In genomic region chr12:72365151-72365550, GRCh38 we compare ENCODE assay signal across 29 cellular contexts.
DNase-seq lines count a peak whose midpoint lies in the region; ATAC-seq and TF ChIP-seq lines count a peak whose summit lies in the region.
"Had no signal": no experiment of that assay in that cellular context is flagged by ENCODE, and none has a peak within 500 bp of the region (broad histone marks: within the 10 kb centered on the region; RNA-seq: fewer than 3 reads in every experiment).

No MANE protein-coding gene starts in this region.

- H3K9ac ChIP-seq in PC-3 (ENCODE audit: low read length) (no peak overlapping the region), fibroblast of lung (ENCODE audit: insufficient read depth, low read length) (no peak overlapping the region)

- H2AFZ ChIP-seq in PC-3 (ENCODE audit: low read length) (no peak overlapping the region), fibroblast of lung (ENCODE audit: low read length) (no peak overlapping the region)
- H2AFZ ChIP-seq: PC-9 had no signal

- H4K20me1 ChIP-seq in PC-3 (ENCODE audit: low read length), result no peaks in the 10 kb centered on the region
- no peaks in the 10 kb centered on the region for H4K20me1 ChIP-seq in fibroblast of lung (ENCODE audit: control insufficient read depth, extremely low read depth, insufficient read depth, low read length)

- TF ChIP-seq CTCF in HFFc6 (IDR thresholded peaks at IDR 0.05) (no peak), PC-3 (conservative IDR thresholded peaks at IDR 0.05; ENCODE audit: low read depth, low read length) (no peak), fibroblast of lung (conservative IDR thresholded peaks at IDR 0.05 in 1 of 2, IDR thresholded peaks at IDR 0.05 in 1 of 2; ENCODE audit: low read depth in 1 of 2, low read length in 2 of 2) (no peak)

- H3K4me2 ChIP-seq in PC-3 (ENCODE audit: low read length) (no peak overlapping the region), fibroblast of lung (ENCODE audit: extremely low read depth, insufficient read depth, low read length) (no peak overlapping the region)
- H3K4me2 ChIP-seq: A549, PC-9 had no signal

- H3K9me3 ChIP-seq in PC-3 (ENCODE audit: low read length) (no peaks in the 10 kb centered on the region), fibroblast of lung (ENCODE audit: control insufficient read depth, insufficient read depth, low read depth, low read length) (no peaks in the 10 kb centered on the region)
- H3K9me3 ChIP-seq: A549, SJCRH30 had no signal

- BruUV-seq in PC-3 (replicated peaks; lab: Mats Ljungman, UMichigan), result no TSS peak

- no peak overlapping the region for H3K27ac ChIP-seq in PC-3 (ENCODE audit: low read length)
- no peak overlapping the region for H3K27ac ChIP-seq in fibroblast of lung (ENCODE audit: insufficient read depth, low read length)
- H3K27ac ChIP-seq: A549, PC-9, SJCRH30 had no signal

- H3K4me1 ChIP-seq in PC-3 (ENCODE audit: insufficient read depth, low read length) (no peaks in the 10 kb centered on the region), fibroblast of lung (ENCODE audit: control insufficient read depth, extremely low read depth, insufficient read depth, low read length) (no peaks in the 10 kb centered on the region)
- H3K4me1 ChIP-seq: A549 had no signal

- no peaks in the 10 kb centered on the region for H3K9me3 Mint-ChIP-seq in HFFc6

- CTCF ChIA-PET in PC-3 (lab: Charles Lee), result no interaction called here

- DNase-seq in HFFc6 (no peak), PC-3 (peak; percentile 50), fibroblast of lung (ENCODE audit: low read depth in 2 of 2) (peak; percentile 48 to 61), ureter (ENCODE audit: low spot score) (no peak), SK-N-DZ (ENCODE audit: low spot score) (no peak)
- no peak for DNase-seq in activated effector memory CD4-positive, alpha-beta T cell treated with anti-CD3 and anti-CD28 coated beads, Interleukin-2, amount 50 U/mL, for 16 hours
- DNase-seq: AML-193; C1 segment of cervical spinal cord; CD4-positive, alpha-beta memory T cell; COR-L47; GDM1; H7; Kasumi-1; MV-4-11; NCI-H1105; NCI-H1436 treated with DMSO at 0.1 percent for 48 hours; NCI-H1930; NCI-H2107; NCI-H446; NCI-H524 treated with DMSO at 0.1 percent for 48 hours; NCI-H774; PC-9; SJCRH30 had no signal

- H3K79me2 ChIP-seq in PC-3 (ENCODE audit: low read length) (no peaks in the 10 kb centered on the region), fibroblast of lung (ENCODE audit: control insufficient read depth, insufficient read depth, low read length) (no peaks in the 10 kb centered on the region)

- no peaks in the 10 kb centered on the region for H3F3A ChIP-seq in PC-3 (ENCODE audit: low read length, unreplicated experiment)

- H3K4me1 Mint-ChIP-seq in HFFc6 (ENCODE audit: low read depth), result peaks cover 40% of the 10 kb centered on the region
- H3K4me1 Mint-ChIP-seq: CD4-positive, alpha-beta memory T cell had no signal

- H3K27me3 ChIP-seq in PC-3 (ENCODE audit: low read length) (no peaks in the 10 kb centered on the region), fibroblast of lung (ENCODE audit: control insufficient read depth, insufficient read depth, low read length) (no peaks in the 10 kb centered on the region)
- H3K27me3 ChIP-seq: SJCRH30 had no signal

- no peaks in the 10 kb centered on the region for H3K9me2 ChIP-seq in PC-3 (replicated peaks; ENCODE audit: low read length)

- intact Hi-C loops in PC-3 (cut with micrococcal nuclease), result no loop called here

- POLR2A ChIA-PET in PC-3 (lab: Charles Lee; ENCODE audit: unreplicated experiment), result no interaction called here

- no peaks in the 10 kb centered on the region for H3K36me3 ChIP-seq in PC-3 (ENCODE audit: low read depth, low read length)
- H3K36me3 ChIP-seq in fibroblast of lung (ENCODE audit: control insufficient read depth, insufficient read depth, low read length), result no peaks in the 10 kb centered on the region
- H3K36me3 ChIP-seq: SJCRH30 had no signal

- H3K27ac Mint-ChIP-seq in HFFc6, result peak overlapping the region; percentile 22
- H3K27ac Mint-ChIP-seq: CD4-positive, alpha-beta memory T cell had no signal

- H3K4me3 ChIP-seq in PC-3 (ENCODE audit: low read length) (no peak overlapping the region), fibroblast of lung (replicated peaks in 1 of 4; ENCODE audit: control extremely low read depth in 1 of 4, insufficient read depth in 1 of 4, low read depth in 3 of 4, low read length in 4 of 4) (no peak overlapping the region)
- H3K4me3 ChIP-seq: A549, GM12878, K562, PC-9, SJCRH30 had no signal

- ATAC-seq in PC-3 (no peak), GM18517 (IDR thresholded peaks at IDR 0.05; ENCODE audit: unreplicated experiment) (no peak)
- ATAC-seq: A549, GM12878, HepG2, K562, Right ventricle myocardium inferior had no signal

- no peak overlapping the region for H3K4me3 Mint-ChIP-seq in HFFc6
- H3K4me3 Mint-ChIP-seq: CD4-positive, alpha-beta memory T cell had no signal

- peaks cover 3% of the 10 kb centered on the region; the same call in 1 of the 2 replicates for H3K36me3 Mint-ChIP-seq in HFFc6 (ENCODE audit: low read depth)
- H3K36me3 Mint-ChIP-seq: CD4-positive, alpha-beta memory T cell had no signal

- no peaks in the 10 kb centered on the region for H3K27me3 Mint-ChIP-seq in HFFc6 (ENCODE audit: insufficient read depth)
- H3K27me3 Mint-ChIP-seq: CD4-positive, alpha-beta memory T cell had no signal

Comparison
In these comparisons a context has a peak if more than half of its experiments do, and no peak if none do; other contexts are left out.
1. DNase-seq: peak in PC-3 (single experiment) and fibroblast of lung (2 of 2); none in HFFc6 (single experiment), ureter (single experiment), SK-N-DZ (single experiment) and activated effector memory CD4-positive, alpha-beta T cell treated with anti-CD3 and anti-CD28 coated beads, Interleukin-2, amount 50 U/mL, for 16 hours (single experiment).